ENCODE assay signal across 11 cellular contexts in the genomic region with DNA sequence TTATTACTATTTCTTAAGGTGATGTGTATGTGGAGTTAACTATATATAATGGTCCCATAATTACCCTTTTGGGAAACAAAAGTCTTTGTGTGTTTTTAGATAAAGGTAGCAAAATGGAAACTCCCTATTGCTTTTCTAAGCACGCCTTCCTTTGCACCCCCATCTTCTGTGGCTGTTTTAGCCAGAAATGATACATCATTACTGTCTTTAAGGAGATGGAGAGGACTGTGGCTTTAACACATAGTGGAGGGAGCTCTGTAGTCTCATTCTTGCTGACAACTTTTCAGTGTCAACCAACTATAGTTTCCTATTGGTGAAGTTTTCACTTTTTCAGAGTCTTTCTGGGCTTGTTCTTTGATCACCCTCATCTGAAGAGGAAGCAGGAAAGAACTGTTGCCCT. TPM values are rescaled to one million over a fixed set of nuclear protein-coding genes. Genes with fewer than 3 reads are reported as not detected.
DNase-seq lines count a peak whose midpoint lies in the region; ATAC-seq and TF ChIP-seq lines count a peak whose summit lies in the region.
"Had no signal": no experiment of that assay in that cellular context is flagged by ENCODE, and none has a peak within 500 bp of the region (broad histone marks: within the 10 kb centered on the region; RNA-seq: fewer than 3 reads in every experiment).

No MANE protein-coding gene starts in this region.

- H3K9me3 ChIP-seq in CD4-positive, alpha-beta T cell (ENCODE audit: control insufficient read depth, low read length) = no peaks in the 10 kb centered on the region

- H3K4me3 ChIP-seq in lower leg skin (ENCODE audit: low read depth, poor library complexity, severe bottlenecking) = no peak overlapping the region

- H3K4me3 Mint-ChIP-seq in CD4-positive, alpha-beta T cell = peak overlapping the region; percentile 44
- no peak overlapping the region for H3K4me3 Mint-ChIP-seq in effector memory CD8-positive, alpha-beta T cell
- no peak overlapping the region for H3K4me3 Mint-ChIP-seq in MCF 10A (ENCODE audit: unreplicated experiment)

- H3K27me3 ChIP-seq in CD4-positive, alpha-beta T cell (ENCODE audit: control insufficient read depth, insufficient read depth, low read length) = no peaks in the 10 kb centered on the region

- H3K36me3 Mint-ChIP-seq in CD4-positive, alpha-beta T cell (ENCODE audit: low read depth) = no peaks in the 10 kb centered on the region
- H3K36me3 Mint-ChIP-seq in effector memory CD8-positive, alpha-beta T cell (ENCODE audit: insufficient read depth) = no peaks in the 10 kb centered on the region
- no peaks in the 10 kb centered on the region for H3K36me3 Mint-ChIP-seq in MCF 10A (ENCODE audit: insufficient read depth, unreplicated experiment)

- no peak for DNase-seq in CD4-positive, alpha-beta T cell
- DNase-seq in GM13976 (ENCODE audit: low spot score) (peak; percentile 42), lower leg skin (ENCODE audit: low spot score in 2 of 2) (no peak), MCF 10A (ENCODE audit: unreplicated experiment) (no peak), medulla oblongata (ENCODE audit: extremely low spot score) (no peak)
- no peak for DNase-seq in effector memory CD8-positive, alpha-beta T cell
- DNase-seq: activated CD8-positive, alpha-beta memory T cell treated with anti-CD3 and anti-CD28 coated beads, Interleukin-2, amount 50 U/mL, for 48 hours; KBM-7 had no signal

- H3K9me3 Mint-ChIP-seq in CD4-positive, alpha-beta T cell = no peaks in the 10 kb centered on the region
- H3K9me3 Mint-ChIP-seq in effector memory CD8-positive, alpha-beta T cell = no peaks in the 10 kb centered on the region
- no peaks in the 10 kb centered on the region for H3K9me3 Mint-ChIP-seq in MCF 10A (ENCODE audit: unreplicated experiment)

- no peak overlapping the region for H3K27ac ChIP-seq in CD4-positive, alpha-beta T cell (ENCODE audit: low read depth, low read length)

- BruUV-seq in MCF 10A (replicated peaks; lab: Mats Ljungman, UMichigan) = no TSS peak

- 93 to 95% methylated on average over 1 of the region's 1 CpG for WGBS in lower leg skin, 2 donors

- peak; percentile 66 for ATAC-seq in CD4-positive, alpha-beta T cell (ENCODE audit: poor library complexity)
- ATAC-seq in HG03175 (IDR thresholded peaks at IDR 0.05; ENCODE audit: unreplicated experiment) (peak; percentile 53), HG03460 (IDR thresholded peaks at IDR 0.05; ENCODE audit: unreplicated experiment) (no peak)
- ATAC-seq in effector memory CD8-positive, alpha-beta T cell (replicated peaks) = peak; percentile 63

- intact Hi-C loops in CD4-positive, alpha-beta T cell (cut with DNase I, micrococcal nuclease) = loop anchor here (2.0 to 5.0 kb wide), 2 partner anchors 15 to 35 kb away; no protein-coding TSS in a partner anchor
- intact Hi-C loops in lower leg skin (cut with DNase I; ENCODE audit: low total_unique reads) (no loop called here), MCF 10A (cut with micrococcal nuclease) (no loop called here)

- H3K27me3 Mint-ChIP-seq in CD4-positive, alpha-beta T cell = no peaks in the 10 kb centered on the region
- H3K27me3 Mint-ChIP-seq in effector memory CD8-positive, alpha-beta T cell = peaks cover 7 to 18% of the 10 kb centered on the region in 2 donors
- H3K27me3 Mint-ChIP-seq in MCF 10A (ENCODE audit: insufficient read depth, unreplicated experiment) = no peaks in the 10 kb centered on the region

- in situ Hi-C loops in GM13976 (cut with MboI; ENCODE audit: low sequenced_read_pairs, unreplicated experiment) = loop anchor here (25.0 kb wide), 1 partner anchor 560 kb away; no protein-coding TSS in a partner anchor

- H3K4me1 Mint-ChIP-seq in CD4-positive, alpha-beta T cell (ENCODE audit: low read depth) = peaks cover 40% of the 10 kb centered on the region
- H3K4me1 Mint-ChIP-seq in effector memory CD8-positive, alpha-beta T cell (ENCODE audit: low read depth in 2 of 2) = peaks cover 5 to 12% of the 10 kb centered on the region in 2 donors
- peaks cover 19% of the 10 kb centered on the region for H3K4me1 Mint-ChIP-seq in MCF 10A (ENCODE audit: insufficient read depth, unreplicated experiment)

- no peak for TF ChIP-seq CTCF in CD4-positive, alpha-beta T cell (IDR thresholded peaks at IDR 0.05)
- TF ChIP-seq CTCF in GM13976 (IDR thresholded peaks at IDR 0.05; ENCODE audit: borderline replicate concordance, control extremely low read depth, extremely low read depth, insufficient read depth, missing control alignments) (no peak), lower leg skin (IDR thresholded peaks at IDR 0.05) (no peak), MCF 10A (IDR thresholded peaks at IDR 0.05; ENCODE audit: unreplicated experiment) (no peak)

- peak overlapping the region; percentile 74 for H3K27ac Mint-ChIP-seq in CD4-positive, alpha-beta T cell
- H3K27ac Mint-ChIP-seq in effector memory CD8-positive, alpha-beta T cell = peak overlapping the region in 1 of 2 donors; percentile 22
- H3K27ac Mint-ChIP-seq in MCF 10A (ENCODE audit: low read depth, unreplicated experiment) = no peak overlapping the region

- TF ChIP-seq POLR2A in lower leg skin (IDR thresholded peaks at IDR 0.05) = no peak

- CTCF ChIA-PET in CD4-positive, alpha-beta T cell (lab: Charles Lee) = interaction anchor here (0.6 to 4.4 kb wide), 4 partner anchors 19 to 264 kb away, joined by 3 to 57 read pairs (median 10); no protein-coding TSS in a partner anchor
- CTCF ChIA-PET in MCF 10A (lab: Yijun Ruan, JAX) = interaction anchor here (0.6 to 6.2 kb wide), 4 partner anchors 12 to 263 kb away, joined by 3 to 225 read pairs (median 96); no protein-coding TSS in a partner anchor

- POLR2A ChIA-PET in CD4-positive, alpha-beta T cell (lab: Charles Lee) = interaction anchor here (2.0 to 2.6 kb wide), 2 partner anchors 18 to 264 kb away, joined by 6 to 10 read pairs; no protein-coding TSS in a partner anchor
- POLR2A ChIA-PET in MCF 10A (lab: Yijun Ruan, JAX) = interaction anchor here (0.6 to 1.6 kb wide), 3 partner anchors 16 to 264 kb away, joined by 3 read pairs; partner anchors contain the start of gene ARPC5

RNA-seq across cellular contexts. Expression of gene APOBEC4, which starts 1.0 kb away (rescaled TPM):
- not detected for total RNA-seq in CD4-positive, alpha-beta T cell
- not detected for total RNA-seq in lower leg skin
- not detected in 2 replicates for total RNA-seq in MCF 10A (2022)
- total RNA-seq: T-helper 2 cell treated with Interferon-gamma antibody and Interleukin-4, amounts not matched to agents 100 ng/mL and 5 ng/mL, for 36 hours had no signal

RNA-seq across cellular contexts. Expression of gene ARPC5, which starts 16.5 kb away (rescaled TPM):
- 10 to 100 TPM; 21.4 to 23.0 TPM for total RNA-seq in CD4-positive, alpha-beta T cell
- total RNA-seq in lower leg skin (10 to 100 TPM; 33.0 to 73.5 (median 68.2) TPM), MCF 10A (2022) (195 and 240 TPM in 2 replicates)

Comparison
In these comparisons a context has a peak if more than half of its experiments do, and no peak if none do; other contexts are left out.
1. intact Hi-C loops: an anchor here in CD4-positive, alpha-beta T cell (2.0 to 5.0 kb wide); none called in lower leg skin and MCF 10A.